ENCODE assay signal across 14 cellular contexts in the genomic region with DNA sequence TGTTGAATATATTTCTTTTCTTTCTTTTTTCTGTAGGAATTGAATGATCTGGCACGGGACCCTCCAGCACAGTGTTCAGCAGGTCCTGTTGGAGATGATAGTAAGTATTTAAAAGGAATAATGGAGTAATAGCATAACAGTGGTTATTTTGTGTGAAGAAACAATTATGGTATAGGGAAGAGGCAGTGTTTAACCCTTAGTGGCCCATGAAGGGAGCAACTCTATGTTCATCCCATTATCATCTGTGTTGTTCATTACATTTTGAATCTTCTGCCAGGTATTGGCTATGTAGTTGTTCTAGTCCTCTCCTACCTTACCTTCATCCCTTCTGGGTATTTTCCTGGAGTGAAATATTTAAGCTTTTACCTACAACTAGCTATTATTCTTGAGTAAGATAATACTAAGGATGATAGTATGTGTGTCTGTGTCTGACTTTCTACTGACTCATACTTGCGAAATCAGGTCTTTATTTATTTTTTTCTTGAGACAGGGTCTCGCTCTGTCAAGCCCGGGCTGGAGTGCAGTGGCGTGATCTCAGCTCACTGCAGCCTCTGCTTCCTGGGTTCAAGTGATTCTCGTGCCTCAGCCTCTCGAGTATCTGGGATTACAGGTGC. TPM values are rescaled to one million over a fixed set of nuclear protein-coding genes. Genes with fewer than 3 reads are reported as not detected.
DNase-seq lines count a peak whose midpoint lies in the region; ATAC-seq and TF ChIP-seq lines count a peak whose summit lies in the region.
"Had no signal": no experiment of that assay in that cellular context is flagged by ENCODE, and none has a peak within 500 bp of the region (broad histone marks: within the 10 kb centered on the region; RNA-seq: fewer than 3 reads in every experiment).

No MANE protein-coding gene starts in this region.

- peaks cover 18% of the 10 kb centered on the region for H3K4me1 Mint-ChIP-seq in activated CD8-positive, alpha-beta T cell treated with anti-CD3 and anti-CD28 coated beads for 36 hours (ENCODE audit: low read depth)
- peaks cover 14% of the 10 kb centered on the region for H3K4me1 Mint-ChIP-seq in activated CD8-positive, alpha-beta T cell treated with anti-CD3 and anti-CD28 coated beads, Interleukin-2, amount 10 ng/mL, durations not matched to agents 7 days and 5 days (ENCODE audit: low read depth)
- H3K4me1 Mint-ChIP-seq in progenitor cell of endocrine pancreas (ENCODE audit: low read depth) = no peaks in the 10 kb centered on the region

- H3K9me3 Mint-ChIP-seq in activated CD8-positive, alpha-beta T cell treated with anti-CD3 and anti-CD28 coated beads for 36 hours = no peaks in the 10 kb centered on the region
- no peaks in the 10 kb centered on the region for H3K9me3 Mint-ChIP-seq in activated CD8-positive, alpha-beta T cell treated with anti-CD3 and anti-CD28 coated beads, Interleukin-2, amount 10 ng/mL, durations not matched to agents 7 days and 5 days (ENCODE audit: insufficient read depth)
- no peaks in the 10 kb centered on the region for H3K9me3 Mint-ChIP-seq in progenitor cell of endocrine pancreas (ENCODE audit: low read depth)
- H3K9me3 Mint-ChIP-seq: activated CD4-positive, alpha-beta memory T cell treated with anti-CD3 and anti-CD28 coated beads, Interleukin-2, amount 10 ng/mL, durations not matched to agents 7 days and 5 days; activated naive CD4-positive, alpha-beta T cell treated with anti-CD3 and anti-CD28 coated beads, Interleukin-2, amount 10 ng/mL, durations not matched to agents 7 days and 5 days; naive thymus-derived CD4-positive, alpha-beta T cell had no signal

- no peak for TF ChIP-seq CTCF in activated CD8-positive, alpha-beta T cell treated with anti-CD3 and anti-CD28 coated beads for 36 hours (IDR thresholded peaks at IDR 0.05)
- TF ChIP-seq CTCF in fibroblast of mammary gland (conservative IDR thresholded peaks at IDR 0.05; ENCODE audit: control insufficient read depth, insufficient read depth, low read depth, low read length) (no peak), progenitor cell of endocrine pancreas (IDR thresholded peaks at IDR 0.05; ENCODE audit: unreplicated experiment) (no peak)

- no peak overlapping the region for H3K4me3 ChIP-seq in fibroblast of mammary gland (ENCODE audit: control insufficient read depth, low read depth, low read length)
- no peak overlapping the region for H3K4me3 ChIP-seq in skeletal muscle tissue (ENCODE audit: low read length in 3 of 3)

- CTCF ChIA-PET in activated CD8-positive, alpha-beta T cell treated with anti-CD3 and anti-CD28 coated beads for 36 hours (lab: Charles Lee) = interaction anchor here (0.6 to 1.7 kb wide), 3 partner anchors 10 to 33 kb away, joined by 3 to 4 read pairs (median 4); no protein-coding TSS in a partner anchor
- CTCF ChIA-PET in activated CD8-positive, alpha-beta T cell treated with anti-CD3 and anti-CD28 coated beads, Interleukin-2, amount 10 ng/mL, durations not matched to agents 7 days and 5 days (lab: Charles Lee) = interaction anchor here (1.3 kb wide), 1 partner anchor 24 kb away, joined by 3 read pairs; no protein-coding TSS in a partner anchor

- peak overlapping the region; percentile 31 for H3K27ac ChIP-seq in skeletal muscle tissue (ENCODE audit: low read depth, low read length)

- H3K9me3 ChIP-seq in skeletal muscle tissue (ENCODE audit: control insufficient read depth in 3 of 3, low read length in 3 of 3) = no peaks in the 10 kb centered on the region

- peaks cover 34% of the 10 kb centered on the region for H3K36me3 Mint-ChIP-seq in activated CD8-positive, alpha-beta T cell treated with anti-CD3 and anti-CD28 coated beads for 36 hours (ENCODE audit: low read depth)
- H3K36me3 Mint-ChIP-seq in activated CD8-positive, alpha-beta T cell treated with anti-CD3 and anti-CD28 coated beads, Interleukin-2, amount 10 ng/mL, durations not matched to agents 7 days and 5 days (ENCODE audit: low read depth) = peaks cover 38% of the 10 kb centered on the region
- peaks cover 19% of the 10 kb centered on the region for H3K36me3 Mint-ChIP-seq in progenitor cell of endocrine pancreas (ENCODE audit: insufficient read depth)

- no peak for DNase-seq in activated CD8-positive, alpha-beta T cell treated with anti-CD3 and anti-CD28 coated beads for 36 hours
- DNase-seq in activated CD8-positive, alpha-beta T cell treated with anti-CD3 and anti-CD28 coated beads, Interleukin-2, amount 10 ng/mL, durations not matched to agents 7 days and 5 days = no peak
- DNase-seq in RKO (ENCODE audit: low spot score) = peak; percentile 20
- peak; percentile 79 for DNase-seq in fibroblast of mammary gland (ENCODE audit: low read depth)
- no peak for DNase-seq in NOMO-1 treated with dmso at 0.1 percent for 144 hours (lab: John Stamatoyannopoulos, UW; ENCODE audit: unreplicated experiment)
- DNase-seq in progenitor cell of endocrine pancreas (ENCODE audit: low spot score, unreplicated experiment) = no peak
- DNase-seq in activated effector memory CD4-positive, alpha-beta T cell treated with Interleukin-2 at 50 U/mL for 16 hours = no peak
- DNase-seq: activated CD4-positive, alpha-beta memory T cell treated with anti-CD3 and anti-CD28 coated beads, Interleukin-2, amount 10 ng/mL, durations not matched to agents 7 days and 5 days; activated naive CD4-positive, alpha-beta T cell treated with anti-CD3 and anti-CD28 coated beads, Interleukin-2, amount 10 ng/mL, durations not matched to agents 7 days and 5 days; left colon; naive thymus-derived CD4-positive, alpha-beta T cell; T-helper 9 cell had no signal

- no peaks in the 10 kb centered on the region for H3K27me3 ChIP-seq in skeletal muscle tissue (ENCODE audit: control insufficient read depth in 3 of 3, insufficient read depth in 3 of 3, low read length in 3 of 3)

- peaks cover 4 to 11% (median 6%) of the 10 kb centered on the region in 3 donors for H3K36me3 ChIP-seq in skeletal muscle tissue (ENCODE audit: control insufficient read depth in 3 of 3, insufficient read depth in 3 of 3, low read length in 3 of 3)

- no peaks in the 10 kb centered on the region for H3K27me3 Mint-ChIP-seq in activated CD8-positive, alpha-beta T cell treated with anti-CD3 and anti-CD28 coated beads for 36 hours
- H3K27me3 Mint-ChIP-seq in activated CD8-positive, alpha-beta T cell treated with anti-CD3 and anti-CD28 coated beads, Interleukin-2, amount 10 ng/mL, durations not matched to agents 7 days and 5 days (ENCODE audit: low read depth) = no peaks in the 10 kb centered on the region
- no peaks in the 10 kb centered on the region for H3K27me3 Mint-ChIP-seq in progenitor cell of endocrine pancreas
- H3K27me3 Mint-ChIP-seq: activated CD4-positive, alpha-beta memory T cell treated with anti-CD3 and anti-CD28 coated beads, Interleukin-2, amount 10 ng/mL, durations not matched to agents 7 days and 5 days; activated naive CD4-positive, alpha-beta T cell treated with anti-CD3 and anti-CD28 coated beads, Interleukin-2, amount 10 ng/mL, durations not matched to agents 7 days and 5 days; naive thymus-derived CD4-positive, alpha-beta T cell; type B pancreatic cell had no signal

- ATAC-seq in activated CD8-positive, alpha-beta T cell treated with anti-CD3 and anti-CD28 coated beads for 36 hours = no peak
- ATAC-seq in activated CD8-positive, alpha-beta T cell treated with anti-CD3 and anti-CD28 coated beads, Interleukin-2, amount 10 ng/mL, durations not matched to agents 7 days and 5 days = no peak
- ATAC-seq: left colon; naive thymus-derived CD4-positive, alpha-beta T cell had no signal

- no peak overlapping the region for H3K4me3 Mint-ChIP-seq in activated CD8-positive, alpha-beta T cell treated with anti-CD3 and anti-CD28 coated beads for 36 hours
- no peak overlapping the region for H3K4me3 Mint-ChIP-seq in activated CD8-positive, alpha-beta T cell treated with anti-CD3 and anti-CD28 coated beads, Interleukin-2, amount 10 ng/mL, durations not matched to agents 7 days and 5 days
- no peak overlapping the region for H3K4me3 Mint-ChIP-seq in progenitor cell of endocrine pancreas (ENCODE audit: low read depth)
- H3K4me3 Mint-ChIP-seq: activated CD4-positive, alpha-beta memory T cell treated with anti-CD3 and anti-CD28 coated beads, Interleukin-2, amount 10 ng/mL, durations not matched to agents 7 days and 5 days; activated naive CD4-positive, alpha-beta T cell treated with anti-CD3 and anti-CD28 coated beads, Interleukin-2, amount 10 ng/mL, durations not matched to agents 7 days and 5 days; type B pancreatic cell had no signal

- H3K27ac Mint-ChIP-seq in activated CD8-positive, alpha-beta T cell treated with anti-CD3 and anti-CD28 coated beads for 36 hours = peak overlapping the region; percentile 17
- no peak overlapping the region for H3K27ac Mint-ChIP-seq in activated CD8-positive, alpha-beta T cell treated with anti-CD3 and anti-CD28 coated beads, Interleukin-2, amount 10 ng/mL, durations not matched to agents 7 days and 5 days
- H3K27ac Mint-ChIP-seq in progenitor cell of endocrine pancreas = no peak overlapping the region
- H3K27ac Mint-ChIP-seq: activated CD4-positive, alpha-beta memory T cell treated with anti-CD3 and anti-CD28 coated beads, Interleukin-2, amount 10 ng/mL, durations not matched to agents 7 days and 5 days; type B pancreatic cell had no signal

- H3K9ac ChIP-seq in skeletal muscle tissue (ENCODE audit: low read depth in 1 of 3, low read length in 3 of 3) = no peak overlapping the region

- POLR2A ChIA-PET in activated CD8-positive, alpha-beta T cell treated with anti-CD3 and anti-CD28 coated beads for 36 hours (lab: Charles Lee) = interaction anchor here (1.0 to 1.9 kb wide), 2 partner anchors 8 to 9 kb away, joined by 4 to 5 read pairs; no protein-coding TSS in a partner anchor
- POLR2A ChIA-PET in activated CD8-positive, alpha-beta T cell treated with anti-CD3 and anti-CD28 coated beads, Interleukin-2, amount 10 ng/mL, durations not matched to agents 7 days and 5 days (lab: Charles Lee) = no interaction called here

- intact Hi-C loops in activated CD8-positive, alpha-beta T cell treated with anti-CD3 and anti-CD28 coated beads for 36 hours (cut with micrococcal nuclease) = no loop called here

- peaks cover 5 to 12% (median 9%) of the 10 kb centered on the region in 3 donors for H3K4me1 ChIP-seq in skeletal muscle tissue (ENCODE audit: control insufficient read depth in 3 of 3, insufficient read depth in 3 of 3, low read length in 3 of 3)

RNA-seq across cellular contexts. Expression of gene UBE2D2, which starts 39.3 kb away (rescaled TPM):
- total RNA-seq in activated CD8-positive, alpha-beta T cell treated with anti-CD3 and anti-CD28 coated beads for 36 hours = 100 to 1,000 TPM; 239 to 253 TPM
- total RNA-seq in activated CD8-positive, alpha-beta T cell treated with anti-CD3 and anti-CD28 coated beads, Interleukin-2, amount 10 ng/mL, durations not matched to agents 7 days and 5 days = 100 to 1,000 TPM; 227 to 232 TPM
- 81.9 TPM for total RNA-seq in skeletal muscle tissue
- 147 and 155 TPM in 2 replicates for total RNA-seq in progenitor cell of endocrine pancreas

RNA-seq across cellular contexts. Expression of gene CXXC5, which starts 47.7 kb away (rescaled TPM):
- total RNA-seq in activated CD8-positive, alpha-beta T cell treated with anti-CD3 and anti-CD28 coated beads for 36 hours = 1 to 10 TPM; 3.5 to 4.3 TPM
- 1 to 10 TPM; 1.2 to 2.0 TPM for total RNA-seq in activated CD8-positive, alpha-beta T cell treated with anti-CD3 and anti-CD28 coated beads, Interleukin-2, amount 10 ng/mL, durations not matched to agents 7 days and 5 days
- total RNA-seq in skeletal muscle tissue (66.8 TPM), progenitor cell of endocrine pancreas (79.1 and 88.2 TPM in 2 replicates)

Comparison
In these comparisons a context has a peak if more than half of its experiments do, and no peak if none do; other contexts are left out.
1. DNase-seq: peak in RKO (single experiment) and fibroblast of mammary gland (single experiment); none in activated CD8-positive, alpha-beta T cell treated with anti-CD3 and anti-CD28 coated beads for 36 hours (single experiment), activated CD8-positive, alpha-beta T cell treated with anti-CD3 and anti-CD28 coated beads, Interleukin-2, amount 10 ng/mL, durations not matched to agents 7 days and 5 days (single experiment), NOMO-1 treated with dmso at 0.1 percent for 144 hours (single experiment), progenitor cell of endocrine pancreas (single experiment) and activated effector memory CD4-positive, alpha-beta T cell treated with Interleukin-2 at 50 U/mL for 16 hours (single experiment).
2. RNA of gene CXXC5, which starts 47.7 kb away (total RNA-seq): 79.1 to 88.2 TPM in progenitor cell of endocrine pancreas and 66.8 TPM in skeletal muscle tissue (single experiment); 3.5 to 4.3 TPM in activated CD8-positive, alpha-beta T cell treated with anti-CD3 and anti-CD28 coated beads for 36 hours and 1.2 to 2.0 TPM in activated CD8-positive, alpha-beta T cell treated with anti-CD3 and anti-CD28 coated beads, Interleukin-2, amount 10 ng/mL, durations not matched to agents 7 days and 5 days; every median in the first group is over 10 times any median in the second.